In genomic region chr2:41723531-41723930, GRCh38 we compare ENCODE assay signal across 19 cellular contexts.
DNase-seq lines count a peak whose midpoint lies in the region; ATAC-seq, FAIRE-seq and TF ChIP-seq lines count a peak whose summit lies in the region.
"Had no signal": no experiment of that assay in that cellular context is flagged by ENCODE, and none has a peak within 500 bp of the region (broad histone marks: within the 10 kb centered on the region; RNA-seq: fewer than 3 reads in every experiment).

No MANE protein-coding gene starts in this region.

- H3K27ac ChIP-seq in heart left ventricle (peak overlapping the region in 7 of 12 donors; percentile 3 to 81 (median 67)), right cardiac atrium (ENCODE audit: low read length) (no peak overlapping the region), RWPE2 (ENCODE audit: poor library complexity, severe bottlenecking) (peak overlapping the region; percentile 57), keratinocyte (ENCODE audit: control insufficient read depth, insufficient read depth, low read length) (no peak overlapping the region), tibial artery (peak overlapping the region; percentile 45 to 68), small intestine (ENCODE audit: low read depth in 1 of 2, low read length in 1 of 2) (no peak overlapping the region)
- H3K27ac ChIP-seq in naive thymus-derived CD4-positive, alpha-beta T cell (ENCODE audit: low read depth, low read length), result no peak overlapping the region
- H3K27ac ChIP-seq: sigmoid colon had no signal

- WGBS in heart left ventricle, 4 donors, result 63 to 84% (median 79%) methylated on average over 3 of the region's 3 CpGs
- 68% methylated on average over 3 of the region's 3 CpGs for WGBS in right cardiac atrium
- 66 to 96% (median 87%) methylated on average over 3 of the region's 3 CpGs for WGBS in small intestine, 3 donors

- H3K27me3 ChIP-seq in heart left ventricle (no peaks in the 10 kb centered on the region), right cardiac atrium (ENCODE audit: control insufficient read depth, insufficient read depth) (no peaks in the 10 kb centered on the region), RWPE2 (ENCODE audit: insufficient read depth, poor library complexity, severe bottlenecking) (no peaks in the 10 kb centered on the region), keratinocyte (ENCODE audit: control insufficient read depth, extremely low read depth, insufficient read depth, low read length) (no peaks in the 10 kb centered on the region), tibial artery (no peaks in the 10 kb centered on the region), small intestine (ENCODE audit: control insufficient read depth in 2 of 2, insufficient read depth in 2 of 2, low read length in 2 of 2) (no peaks in the 10 kb centered on the region)
- H3K27me3 ChIP-seq in naive thymus-derived CD4-positive, alpha-beta T cell (ENCODE audit: control insufficient read depth in 2 of 2, insufficient read depth in 2 of 2, low read length in 2 of 2), result no peaks in the 10 kb centered on the region
- H3K27me3 ChIP-seq: sigmoid colon had no signal

- ATAC-seq in heart left ventricle (no peak), right cardiac atrium (no peak), RWPE2 (ENCODE audit: low read depth) (no peak)
- ATAC-seq in effector memory CD8-positive, alpha-beta T cell (replicated peaks), result no peak
- ATAC-seq in naive thymus-derived CD4-positive, alpha-beta T cell, result no peak
- ATAC-seq: esophagus mucosa; naive thymus-derived CD8-positive, alpha-beta T cell had no signal

- DNase-seq in heart left ventricle (no peak), right cardiac atrium (no peak), RWPE2 (ENCODE audit: low spot score) (no peak), keratinocyte (ENCODE audit: low read depth, low spot score) (no peak), tibial artery (no peak), small intestine (no peak)
- no peak for DNase-seq in effector memory CD8-positive, alpha-beta T cell
- no peak for DNase-seq in naive thymus-derived CD4-positive, alpha-beta T cell
- DNase-seq: activated CD4-positive, alpha-beta T cell treated with anti-CD3 and anti-CD28 coated beads, Interleukin-2, amount 10 ng/mL, durations not matched to agents 24 days and 14 days; activated naive CD4-positive, alpha-beta T cell treated with anti-CD3 and anti-CD28 coated beads, Interleukin-2, amount 10 ng/mL, durations not matched to agents 7 days and 5 days; anterior cingulate cortex; C1 segment of cervical spinal cord; foreskin melanocyte; islet precursor cell; KG1; naive thymus-derived CD8-positive, alpha-beta T cell; SHP77 treated with DMSO at 0.1 percent for 48 hours; sigmoid colon had no signal

- no peak overlapping the region for H3K4me3 ChIP-seq in heart left ventricle
- no peak overlapping the region for H3K4me3 ChIP-seq in right cardiac atrium (ENCODE audit: low read length)
- no peak overlapping the region for H3K4me3 ChIP-seq in RWPE2 (ENCODE audit: severe bottlenecking)
- H3K4me3 ChIP-seq in keratinocyte (ENCODE audit: control insufficient read depth in 2 of 3, extremely low read depth in 1 of 3, insufficient read depth in 2 of 3, low read depth in 1 of 3, low read length in 3 of 3), result no peak overlapping the region
- no peak overlapping the region for H3K4me3 ChIP-seq in tibial artery
- H3K4me3 ChIP-seq in small intestine (ENCODE audit: low read depth in 1 of 2, low read length in 2 of 2), result no peak overlapping the region
- no peak overlapping the region for H3K4me3 ChIP-seq in naive thymus-derived CD4-positive, alpha-beta T cell (ENCODE audit: low read length)
- H3K4me3 ChIP-seq: sigmoid colon had no signal

- H2AFZ ChIP-seq in keratinocyte (ENCODE audit: control insufficient read depth, low read length), result no peak overlapping the region

- H3K4me3 Mint-ChIP-seq in effector memory CD8-positive, alpha-beta T cell, result no peak overlapping the region
- no peak overlapping the region for H3K4me3 Mint-ChIP-seq in naive thymus-derived CD4-positive, alpha-beta T cell
- H3K4me3 Mint-ChIP-seq: activated CD4-positive, alpha-beta T cell treated with anti-CD3 and anti-CD28 coated beads, Interleukin-2, amount 10 ng/mL, durations not matched to agents 24 days and 14 days; activated naive CD4-positive, alpha-beta T cell treated with anti-CD3 and anti-CD28 coated beads, Interleukin-2, amount 10 ng/mL, durations not matched to agents 7 days and 5 days; naive thymus-derived CD8-positive, alpha-beta T cell had no signal

- no peak overlapping the region for H3K27ac Mint-ChIP-seq in effector memory CD8-positive, alpha-beta T cell
- H3K27ac Mint-ChIP-seq in naive thymus-derived CD4-positive, alpha-beta T cell, result no peak overlapping the region
- H3K27ac Mint-ChIP-seq: activated CD4-positive, alpha-beta T cell treated with anti-CD3 and anti-CD28 coated beads, Interleukin-2, amount 10 ng/mL, durations not matched to agents 24 days and 14 days; activated naive CD4-positive, alpha-beta T cell treated with anti-CD3 and anti-CD28 coated beads, Interleukin-2, amount 10 ng/mL, durations not matched to agents 7 days and 5 days; naive thymus-derived CD8-positive, alpha-beta T cell had no signal

- no peaks in the 10 kb centered on the region for H3K36me3 Mint-ChIP-seq in effector memory CD8-positive, alpha-beta T cell (ENCODE audit: insufficient read depth)
- H3K36me3 Mint-ChIP-seq in naive thymus-derived CD4-positive, alpha-beta T cell, result no peaks in the 10 kb centered on the region
- H3K36me3 Mint-ChIP-seq: activated naive CD4-positive, alpha-beta T cell treated with anti-CD3 and anti-CD28 coated beads, Interleukin-2, amount 10 ng/mL, durations not matched to agents 7 days and 5 days; naive thymus-derived CD8-positive, alpha-beta T cell had no signal

- intact Hi-C loops in heart left ventricle (cut with DNase I), result no loop called here
- intact Hi-C loops in right cardiac atrium (cut with DNase I), result no loop called here
- intact Hi-C loops in tibial artery (cut with DNase I; ENCODE audit: low total_unique reads), result no loop called here
- intact Hi-C loops in naive thymus-derived CD4-positive, alpha-beta T cell (cut with micrococcal nuclease), result no loop called here

- H3K36me3 ChIP-seq in heart left ventricle, result no peaks in the 10 kb centered on the region
- no peaks in the 10 kb centered on the region for H3K36me3 ChIP-seq in RWPE2 (ENCODE audit: low read depth)
- no peaks in the 10 kb centered on the region for H3K36me3 ChIP-seq in keratinocyte (ENCODE audit: control insufficient read depth in 2 of 2, extremely low read depth in 1 of 2, insufficient read depth in 2 of 2, low read length in 2 of 2)
- H3K36me3 ChIP-seq in tibial artery, result no peaks in the 10 kb centered on the region
- no peaks in the 10 kb centered on the region for H3K36me3 ChIP-seq in small intestine (ENCODE audit: control insufficient read depth in 2 of 2, insufficient read depth in 2 of 2, low read length in 2 of 2)
- H3K36me3 ChIP-seq in naive thymus-derived CD4-positive, alpha-beta T cell (ENCODE audit: control insufficient read depth in 2 of 3, insufficient read depth in 3 of 3, low read length in 3 of 3), result no peaks in the 10 kb centered on the region
- H3K36me3 ChIP-seq: sigmoid colon had no signal

- H3K9ac ChIP-seq in keratinocyte (ENCODE audit: control insufficient read depth, extremely low read depth, insufficient read depth, low read length), result no peak overlapping the region

- no peaks in the 10 kb centered on the region for H4K20me1 ChIP-seq in keratinocyte (ENCODE audit: control insufficient read depth, extremely low read depth, insufficient read depth, low read length)

- H3K9me3 Mint-ChIP-seq in effector memory CD8-positive, alpha-beta T cell, result no peaks in the 10 kb centered on the region
- no peaks in the 10 kb centered on the region for H3K9me3 Mint-ChIP-seq in naive thymus-derived CD4-positive, alpha-beta T cell
- H3K9me3 Mint-ChIP-seq: activated CD4-positive, alpha-beta T cell treated with anti-CD3 and anti-CD28 coated beads, Interleukin-2, amount 10 ng/mL, durations not matched to agents 24 days and 14 days; activated naive CD4-positive, alpha-beta T cell treated with anti-CD3 and anti-CD28 coated beads, Interleukin-2, amount 10 ng/mL, durations not matched to agents 7 days and 5 days; naive thymus-derived CD8-positive, alpha-beta T cell had no signal

- TF ChIP-seq CTCF in heart left ventricle (IDR thresholded peaks at IDR 0.05) (no peak), RWPE2 (IDR thresholded peaks at IDR 0.05; ENCODE audit: poor library complexity, severe bottlenecking) (no peak), keratinocyte (optimal IDR thresholded peaks at IDR 0.05 in 1 of 3, IDR thresholded peaks at IDR 0.05 in 1 of 3, conservative IDR thresholded peaks at IDR 0.05 in 1 of 3; ENCODE audit: extremely low read depth in 1 of 3, insufficient read depth in 2 of 3, low read length in 3 of 3) (no peak), tibial artery (IDR thresholded peaks at IDR 0.05) (no peak)

- POLR2A ChIA-PET in naive thymus-derived CD4-positive, alpha-beta T cell (lab: Charles Lee), result no interaction called here

- no peak overlapping the region for H3K4me2 ChIP-seq in keratinocyte (ENCODE audit: control insufficient read depth, extremely low read depth, insufficient read depth, low read depth, low read length)

- dilution Hi-C loops in keratinocyte (cut with MboI; ENCODE audit: extremely low pct_ligation_motif_present, low sequenced_read_pairs), result no loop called here

- H3K4me1 ChIP-seq in heart left ventricle, result peaks cover 0 to 42% (median 9%) of the 10 kb centered on the region in 12 donors
- H3K4me1 ChIP-seq in right cardiac atrium (ENCODE audit: control insufficient read depth, insufficient read depth, low read length), result no peaks in the 10 kb centered on the region
- peaks cover 26% of the 10 kb centered on the region for H3K4me1 ChIP-seq in RWPE2 (ENCODE audit: insufficient read depth, poor library complexity, severe bottlenecking)
- peaks cover 22% of the 10 kb centered on the region for H3K4me1 ChIP-seq in keratinocyte (ENCODE audit: control insufficient read depth, extremely low read depth, insufficient read depth, low read length)
- H3K4me1 ChIP-seq in tibial artery, result peaks cover 0 to 38% (median 7%) of the 10 kb centered on the region in 4 donors
- no peaks in the 10 kb centered on the region for H3K4me1 ChIP-seq in small intestine (ENCODE audit: control insufficient read depth in 2 of 2, insufficient read depth in 1 of 2, low read depth in 1 of 2, low read length in 1 of 2)
- H3K4me1 ChIP-seq in naive thymus-derived CD4-positive, alpha-beta T cell (ENCODE audit: control insufficient read depth in 2 of 2, insufficient read depth in 2 of 2, low read length in 2 of 2), result no peaks in the 10 kb centered on the region
- H3K4me1 ChIP-seq: sigmoid colon had no signal

- no peak for TF ChIP-seq POLR2A in heart left ventricle (IDR thresholded peaks at IDR 0.05)

- FAIRE-seq in keratinocyte (lab: Jason Lieb, UNC) (peak; percentile 76), small intestine (lab: Jason Lieb, UNC) (no peak)

- CTCF ChIA-PET in naive thymus-derived CD4-positive, alpha-beta T cell (lab: Charles Lee), result no interaction called here

- H3K27me3 Mint-ChIP-seq in effector memory CD8-positive, alpha-beta T cell, result no peaks in the 10 kb centered on the region
- peaks cover 0 to 5% (median 0%) of the 10 kb centered on the region in 5 donors for H3K27me3 Mint-ChIP-seq in naive thymus-derived CD4-positive, alpha-beta T cell
- H3K27me3 Mint-ChIP-seq: activated CD4-positive, alpha-beta T cell treated with anti-CD3 and anti-CD28 coated beads, Interleukin-2, amount 10 ng/mL, durations not matched to agents 24 days and 14 days; activated naive CD4-positive, alpha-beta T cell treated with anti-CD3 and anti-CD28 coated beads, Interleukin-2, amount 10 ng/mL, durations not matched to agents 7 days and 5 days; naive thymus-derived CD8-positive, alpha-beta T cell had no signal

- peaks cover 0 to 5% of the 10 kb centered on the region in 2 donors for H3K4me1 Mint-ChIP-seq in effector memory CD8-positive, alpha-beta T cell (ENCODE audit: low read depth in 2 of 2)
- peaks cover 0 to 12% (median 0%) of the 10 kb centered on the region in 7 donors for H3K4me1 Mint-ChIP-seq in naive thymus-derived CD4-positive, alpha-beta T cell
- H3K4me1 Mint-ChIP-seq: activated CD4-positive, alpha-beta T cell treated with anti-CD3 and anti-CD28 coated beads, Interleukin-2, amount 10 ng/mL, durations not matched to agents 24 days and 14 days; naive thymus-derived CD8-positive, alpha-beta T cell had no signal

- H3K9me3 ChIP-seq in heart left ventricle (no peaks in the 10 kb centered on the region), right cardiac atrium (ENCODE audit: control insufficient read depth, low read length) (no peaks in the 10 kb centered on the region), RWPE2 (ENCODE audit: severe bottlenecking) (no peaks in the 10 kb centered on the region), keratinocyte (ENCODE audit: control insufficient read depth, low read depth, low read length) (no peaks in the 10 kb centered on the region), tibial artery (no peaks in the 10 kb centered on the region), small intestine (ENCODE audit: control insufficient read depth, low read depth) (no peaks in the 10 kb centered on the region)
- no peaks in the 10 kb centered on the region for H3K9me3 ChIP-seq in naive thymus-derived CD4-positive, alpha-beta T cell (ENCODE audit: control insufficient read depth in 2 of 3, low read length in 3 of 3)
- H3K9me3 ChIP-seq: sigmoid colon had no signal

- H3K79me2 ChIP-seq in keratinocyte (ENCODE audit: control insufficient read depth, insufficient read depth, low read length), result no peaks in the 10 kb centered on the region

- no peaks in the 10 kb centered on the region for H3K9me1 ChIP-seq in keratinocyte (ENCODE audit: control insufficient read depth, extremely low read depth, insufficient read depth, low read length)

Comparison
In these comparisons a context has a peak if more than half of its experiments do, and no peak if none do; other contexts are left out.
1. H3K27ac ChIP-seq: peak in heart left ventricle (7 of 12), RWPE2 (single experiment) and tibial artery (2 of 2); none in right cardiac atrium (single experiment), keratinocyte (single experiment), small intestine (0 of 2) and naive thymus-derived CD4-positive, alpha-beta T cell (single experiment).